Comparison of ENCODE assay signal across 15 cellular contexts in genomic region chr9:82797539-82797938, GRCh38.
A peak's percentile ranks its signal among the peaks of the same experiment; 100 is the strongest.
DNase-seq lines count a peak whose midpoint lies in the region; FAIRE-seq and TF ChIP-seq lines count a peak whose summit lies in the region.
"Had no signal": no experiment of that assay in that cellular context is flagged by ENCODE, and none has a peak within 500 bp of the region (broad histone marks: within the 10 kb centered on the region; RNA-seq: fewer than 3 reads in every experiment).

No MANE protein-coding gene starts in this region.

- no peak for TF ChIP-seq CTCF in epithelial cell of proximal tubule (conservative IDR thresholded peaks at IDR 0.05; ENCODE audit: low read depth, low read length)
- TF ChIP-seq CTCF in tibial artery (IDR thresholded peaks at IDR 0.05) = no peak

- H3K4me1 ChIP-seq in small intestine (ENCODE audit: control insufficient read depth in 2 of 2, insufficient read depth in 1 of 2, low read depth in 1 of 2, low read length in 1 of 2) (no peaks in the 10 kb centered on the region), tibial artery (no peaks in the 10 kb centered on the region)
- H3K4me1 ChIP-seq: parathyroid adenoma, upper lobe of right lung had no signal

- DNase-seq in NCI-H2196 (lab: John Stamatoyannopoulos, UW; ENCODE audit: unreplicated experiment) (peak; percentile 16), NCI-H2196 treated with DMSO at 0.1 percent for 48 hours (lab: John Stamatoyannopoulos, UW; ENCODE audit: unreplicated experiment) (no peak), NCI-H446 treated with DMSO at 0.1 percent for 48 hours (lab: John Stamatoyannopoulos, UW) (peak; percentile 8), epithelial cell of proximal tubule (ENCODE audit: low read depth) (peak; percentile 4), small intestine (peak; percentile 24), HuH-7 (ENCODE audit: low spot score) (no peak), activated gamma-delta T cell treated with Interleukin-2 at 50 U/mL for 16 hours (no peak), tibial artery (no peak)
- DNase-seq: ACHN; activated CD4-positive, alpha-beta T cell treated with anti-CD3 and anti-CD28 coated beads, Interleukin-2, amount 10 ng/mL, durations not matched to agents 7 days and 5 days; NCI-H1930; T-helper 2 cell; upper lobe of right lung had no signal

- no peak for FAIRE-seq in small intestine (lab: Jason Lieb, UNC)
- FAIRE-seq: astrocyte had no signal

- H3K27ac ChIP-seq in small intestine (ENCODE audit: low read depth in 1 of 2, low read length in 1 of 2) = no peak overlapping the region
- H3K27ac ChIP-seq in tibial artery = no peak overlapping the region
- H3K27ac ChIP-seq: parathyroid adenoma, upper lobe of right lung had no signal

- intact Hi-C loops in tibial artery (cut with DNase I; ENCODE audit: low total_unique reads) = no loop called here

- H3K9me3 ChIP-seq in small intestine (ENCODE audit: control insufficient read depth, low read depth) (no peaks in the 10 kb centered on the region), tibial artery (no peaks in the 10 kb centered on the region)
- H3K9me3 ChIP-seq: upper lobe of right lung had no signal

- H3K27me3 ChIP-seq in small intestine (ENCODE audit: control insufficient read depth in 2 of 2, insufficient read depth in 2 of 2, low read length in 2 of 2) (no peaks in the 10 kb centered on the region), tibial artery (no peaks in the 10 kb centered on the region)
- H3K27me3 ChIP-seq: upper lobe of right lung had no signal

- H3K36me3 ChIP-seq in small intestine (ENCODE audit: control insufficient read depth in 2 of 2, insufficient read depth in 2 of 2, low read length in 2 of 2) (no peaks in the 10 kb centered on the region), tibial artery (no peaks in the 10 kb centered on the region)
- H3K36me3 ChIP-seq: upper lobe of right lung had no signal

- H3K4me3 ChIP-seq in epithelial cell of proximal tubule (ENCODE audit: low read depth, low read length) = no peak overlapping the region
- no peak overlapping the region for H3K4me3 ChIP-seq in small intestine (ENCODE audit: low read depth in 1 of 2, low read length in 2 of 2)
- H3K4me3 ChIP-seq in tibial artery = no peak overlapping the region
- H3K4me3 ChIP-seq: upper lobe of right lung had no signal

- 13 to 48% (median 24%) methylated on average over 3 of the region's 3 CpGs for WGBS in small intestine, 3 donors

Comparison
In these comparisons a context has a peak if more than half of its experiments do, and no peak if none do; other contexts are left out.
1. DNase-seq: peak in NCI-H2196 (single experiment), NCI-H446 treated with DMSO at 0.1 percent for 48 hours (single experiment), epithelial cell of proximal tubule (single experiment) and small intestine (single experiment); none in NCI-H2196 treated with DMSO at 0.1 percent for 48 hours (single experiment), HuH-7 (single experiment), activated gamma-delta T cell treated with Interleukin-2 at 50 U/mL for 16 hours (single experiment) and tibial artery (0 of 2).